ENCODE assay signal across 8 cellular contexts in the genomic region with DNA sequence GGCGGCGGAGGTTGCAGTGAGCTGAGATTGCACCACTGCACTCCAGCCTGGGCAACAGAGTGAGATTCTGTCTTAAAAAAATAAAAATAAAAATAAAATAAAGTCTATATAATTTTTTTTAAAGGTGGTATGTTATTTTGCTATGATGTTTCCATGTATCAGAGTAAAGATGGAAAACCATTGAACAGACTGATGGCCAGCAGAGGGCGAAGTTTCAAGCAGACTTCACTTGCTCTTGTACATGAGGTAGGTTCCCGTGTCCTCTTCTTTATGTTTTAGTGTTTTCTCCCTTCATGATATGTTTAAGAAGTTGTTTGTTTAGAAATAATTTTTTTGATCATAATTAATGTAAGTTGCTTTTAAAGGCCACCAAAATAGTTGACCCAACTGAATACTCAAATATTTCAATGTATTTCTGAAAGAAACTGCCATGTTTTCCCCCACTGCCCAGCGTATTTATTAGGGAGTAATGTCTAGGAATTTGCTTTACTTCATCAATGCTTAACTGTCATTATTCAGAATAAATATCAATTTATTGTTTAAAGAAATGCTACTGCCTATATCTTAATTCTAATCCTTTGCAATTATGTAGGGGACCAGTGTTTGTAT.
DNase-seq lines count a peak whose midpoint lies in the region; ATAC-seq and TF ChIP-seq lines count a peak whose summit lies in the region.

No MANE protein-coding gene starts in this region.

- H3K36me3 ChIP-seq in SJCRH30 = no peaks in the 10 kb centered on the region

- H3K9me3 ChIP-seq in SJCRH30 (replicated peaks) (no peaks in the 10 kb centered on the region), right cardiac atrium (ENCODE audit: control insufficient read depth, low read length) (no peaks in the 10 kb centered on the region)

- CTCF ChIA-PET in activated naive CD4-positive, alpha-beta T cell treated with anti-CD3 and anti-CD28 coated beads, Interleukin-2, amount 10 ng/mL, durations not matched to agents 7 days and 5 days (lab: Charles Lee) = interaction anchor here (0.7 to 4.9 kb wide), 13 partner anchors 8 to 530 kb away, joined by 3 to 39 read pairs (median 5); a partner anchor contains a TSS

- intact Hi-C loops in right cardiac atrium (cut with DNase I) = loop anchor here in 2 of 4 donors (10.0 kb wide), 1 partner anchor 230 kb away; no protein-coding TSS in a partner anchor

- H3K9me3 Mint-ChIP-seq in activated naive CD4-positive, alpha-beta T cell treated with anti-CD3 and anti-CD28 coated beads, Interleukin-2, amount 10 ng/mL, durations not matched to agents 7 days and 5 days = no peaks in the 10 kb centered on the region
- no peaks in the 10 kb centered on the region for H3K9me3 Mint-ChIP-seq in activated T-helper 17 cell treated with anti-CD3 and anti-CD28 coated beads, Interleukin-2, amount 50 U/mL, for 72 hours

- H3K27ac ChIP-seq in HL-60 (replicated peaks) = no peak overlapping the region
- H3K27ac ChIP-seq in SJCRH30 = no peak overlapping the region
- no peak overlapping the region for H3K27ac ChIP-seq in right cardiac atrium (ENCODE audit: low read length)

- no peaks in the 10 kb centered on the region for H3K4me1 Mint-ChIP-seq in activated naive CD4-positive, alpha-beta T cell treated with anti-CD3 and anti-CD28 coated beads, Interleukin-2, amount 10 ng/mL, durations not matched to agents 7 days and 5 days
- no peaks in the 10 kb centered on the region for H3K4me1 Mint-ChIP-seq in activated T-helper 17 cell treated with anti-CD3 and anti-CD28 coated beads, Interleukin-2, amount 50 U/mL, for 72 hours

- H3K27ac Mint-ChIP-seq in activated naive CD4-positive, alpha-beta T cell treated with anti-CD3 and anti-CD28 coated beads, Interleukin-2, amount 10 ng/mL, durations not matched to agents 7 days and 5 days = no peak overlapping the region
- no peak overlapping the region for H3K27ac Mint-ChIP-seq in activated T-helper 17 cell treated with anti-CD3 and anti-CD28 coated beads, Interleukin-2, amount 50 U/mL, for 72 hours

- peak; percentile 6 for TF ChIP-seq CTCF in HL-60 (IDR thresholded peaks at IDR 0.05; ENCODE audit: insufficient read depth, low read length)

- no peaks in the 10 kb centered on the region for H3K27me3 Mint-ChIP-seq in activated naive CD4-positive, alpha-beta T cell treated with anti-CD3 and anti-CD28 coated beads, Interleukin-2, amount 10 ng/mL, durations not matched to agents 7 days and 5 days
- H3K27me3 Mint-ChIP-seq in activated T-helper 17 cell treated with anti-CD3 and anti-CD28 coated beads, Interleukin-2, amount 50 U/mL, for 72 hours = no peaks in the 10 kb centered on the region

- H3K4me1 ChIP-seq in SJCRH30 (no peaks in the 10 kb centered on the region), right cardiac atrium (ENCODE audit: control insufficient read depth, insufficient read depth, low read length) (no peaks in the 10 kb centered on the region)

- WGBS in right cardiac atrium = 73% methylated on average over 5 of the region's 5 CpGs

- H3K4me3 Mint-ChIP-seq in activated naive CD4-positive, alpha-beta T cell treated with anti-CD3 and anti-CD28 coated beads, Interleukin-2, amount 10 ng/mL, durations not matched to agents 7 days and 5 days = no peak overlapping the region
- no peak overlapping the region for H3K4me3 Mint-ChIP-seq in activated T-helper 17 cell treated with anti-CD3 and anti-CD28 coated beads, Interleukin-2, amount 50 U/mL, for 72 hours

- DNase-seq in GDM1 (lab: John Stamatoyannopoulos, UW) (peak; percentile 27), HL-60 (ENCODE audit: low read depth in 1 of 2, low spot score in 1 of 2) (peak in 1 of 2 experiments; percentile 33), SJCRH30 (peak; percentile 41 to 67), right cardiac atrium (peak; percentile 51 to 76 (median 58))
- peak; percentile 75 for DNase-seq in activated naive CD4-positive, alpha-beta T cell treated with anti-CD3 and anti-CD28 coated beads, Interleukin-2, amount 10 ng/mL, durations not matched to agents 7 days and 5 days
- DNase-seq in stimulated activated CD4-positive, alpha-beta T cell treated with anti-CD3 and anti-CD28 coated beads, Interleukin-15, amount 100 ng/mL, for 24 hours = peak; percentile 76

- H3K36me3 Mint-ChIP-seq in activated naive CD4-positive, alpha-beta T cell treated with anti-CD3 and anti-CD28 coated beads, Interleukin-2, amount 10 ng/mL, durations not matched to agents 7 days and 5 days = peaks cover 8% of the 10 kb centered on the region
- no peaks in the 10 kb centered on the region for H3K36me3 Mint-ChIP-seq in activated T-helper 17 cell treated with anti-CD3 and anti-CD28 coated beads, Interleukin-2, amount 50 U/mL, for 72 hours (ENCODE audit: low read depth)

- H3K27me3 ChIP-seq in HL-60 (ENCODE audit: insufficient read depth, poor library complexity, severe bottlenecking) (no peaks in the 10 kb centered on the region), SJCRH30 (no peaks in the 10 kb centered on the region), right cardiac atrium (ENCODE audit: control insufficient read depth, insufficient read depth) (no peaks in the 10 kb centered on the region)

- ATAC-seq in right cardiac atrium (no peak), HG02571 (IDR thresholded peaks at IDR 0.05; ENCODE audit: unreplicated experiment) (no peak)
- no peak for ATAC-seq in activated T-helper 17 cell treated with anti-CD3 and anti-CD28 coated beads, Interleukin-2, amount 50 U/mL, for 72 hours (replicated peaks)

- H3K4me3 ChIP-seq in HL-60 (replicated peaks; ENCODE audit: insufficient read depth, low read length) (no peak overlapping the region), SJCRH30 (no peak overlapping the region), right cardiac atrium (ENCODE audit: low read length) (no peak overlapping the region)
